8 cellular contexts compared by ENCODE assay signal in the genomic region with DNA sequence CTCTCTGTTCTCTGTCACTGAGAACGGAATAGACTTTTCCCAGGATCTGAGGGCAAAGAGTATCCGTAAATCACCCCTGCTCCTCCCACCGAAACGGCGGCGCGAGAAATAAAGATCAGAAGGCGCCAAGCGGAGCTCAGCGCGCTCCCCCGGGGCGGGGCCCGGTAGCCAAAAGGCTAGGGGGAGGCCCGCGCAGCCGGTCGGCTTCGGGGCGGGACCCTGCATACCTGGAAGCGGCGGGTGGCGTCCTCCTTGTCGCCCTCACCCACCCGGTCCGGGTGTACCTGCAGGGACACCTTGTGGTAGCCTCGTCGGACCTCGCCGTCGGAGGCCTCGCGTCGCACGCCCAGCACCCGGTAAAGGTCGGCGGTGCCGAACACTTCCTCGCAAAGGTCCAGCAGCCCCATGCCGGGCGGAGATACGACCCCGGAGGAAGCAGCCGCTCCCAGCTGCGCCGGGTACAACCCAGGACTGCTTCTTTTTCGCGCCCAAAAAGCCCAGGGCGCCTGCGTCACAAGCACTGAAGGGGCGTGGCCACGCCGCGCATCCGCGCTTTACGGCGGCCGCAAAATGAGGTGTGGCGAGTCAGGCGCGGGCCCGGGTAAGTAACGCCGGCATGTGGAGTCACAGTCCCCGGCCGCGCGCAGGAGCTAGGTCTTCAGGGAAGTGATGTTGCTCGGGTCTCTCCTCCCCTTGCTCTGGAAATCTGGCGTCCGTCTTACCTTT. TPM values are rescaled to one million over a fixed set of nuclear protein-coding genes. Genes with fewer than 3 reads are reported as not detected.
A peak's percentile ranks its signal among the peaks of the same experiment; 100 is the strongest.
DNase-seq lines count a peak whose midpoint lies in the region; ATAC-seq, FAIRE-seq and TF ChIP-seq lines count a peak whose summit lies in the region.

A gene with protein sequence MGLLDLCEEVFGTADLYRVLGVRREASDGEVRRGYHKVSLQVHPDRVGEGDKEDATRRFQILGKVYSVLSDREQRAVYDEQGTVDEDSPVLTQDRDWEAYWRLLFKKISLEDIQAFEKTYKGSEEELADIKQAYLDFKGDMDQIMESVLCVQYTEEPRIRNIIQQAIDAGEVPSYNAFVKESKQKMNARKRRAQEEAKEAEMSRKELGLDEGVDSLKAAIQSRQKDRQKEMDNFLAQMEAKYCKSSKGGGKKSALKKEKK (minus strand): TSS at position 473 of the 726 bp plus-strand sequence. CDS start 66 bp downstream, at position 407.

- in situ Hi-C loops in HAP-1 (cut with MboI; ENCODE audit: low sequenced_read_pairs): no loop called here

- H3K4me1 ChIP-seq in HAP-1 (peaks cover 19% of the 10 kb centered on the region), foreskin keratinocyte (peaks cover 9% of the 10 kb centered on the region), neuron (ENCODE audit: insufficient read depth, low read length) (peaks cover 38% of the 10 kb centered on the region), subcutaneous abdominal adipose tissue (ENCODE audit: control insufficient read depth in 5 of 5, insufficient read depth in 5 of 5, low read length in 5 of 5) (peaks cover 7 to 36% (median 26%) of the 10 kb centered on the region in 5 donors)

- TF ChIP-seq CTCF in foreskin keratinocyte (conservative IDR thresholded peaks at IDR 0.05): peak; percentile 27

- DNase-seq in HAP-1 (ENCODE audit: low spot score in 2 of 2) (peak; percentile 89 to 97), MG63 (peak; percentile 94), SIG-M5 (lab: John Stamatoyannopoulos, UW) (peak; percentile 62), activated gamma-delta T cell treated with Interleukin-2 at 50 U/mL for 16 hours (peak; percentile 96), foreskin keratinocyte (peak; percentile 87 to 93)

- peak within 1 kb of the TSS; percentile 73 to 92 (median 82) for H3K9ac ChIP-seq in subcutaneous abdominal adipose tissue (ENCODE audit: low read length in 5 of 5)

- H3K27me3 ChIP-seq in HAP-1 (ENCODE audit: low read depth) (no peaks in the 10 kb centered on the region), MG63 (no peaks in the 10 kb centered on the region), foreskin keratinocyte (no peaks in the 10 kb centered on the region), neuron (ENCODE audit: insufficient read depth, low read length) (no peaks in the 10 kb centered on the region), subcutaneous abdominal adipose tissue (ENCODE audit: control insufficient read depth in 5 of 5, insufficient read depth in 4 of 5, low read length in 5 of 5) (no peaks in the 10 kb centered on the region)

- H3K4me3 ChIP-seq in HAP-1 (peak within 1 kb of the TSS; percentile 84), MG63 (peak within 1 kb of the TSS; percentile 88), neuron (ENCODE audit: low read length) (peak within 1 kb of the TSS; percentile 99), subcutaneous abdominal adipose tissue (ENCODE audit: low read depth in 1 of 5, low read length in 5 of 5) (peak within 1 kb of the TSS; percentile 86 to 99 (median 92))

- H3K27ac ChIP-seq in foreskin keratinocyte (peak within 1 kb of the TSS; percentile 80), subcutaneous abdominal adipose tissue (ENCODE audit: low read depth, low read length) (peak within 1 kb of the TSS; percentile 51)

- ATAC-seq in foreskin keratinocyte: peak; percentile 89

- H3K36me3 ChIP-seq in HAP-1 (replicated peaks) (peaks cover 68% of the 10 kb centered on the region), MG63 (peaks cover 79% of the 10 kb centered on the region), neuron (ENCODE audit: insufficient read depth, low read length) (peaks cover 51% of the 10 kb centered on the region), subcutaneous abdominal adipose tissue (ENCODE audit: control insufficient read depth in 5 of 5, insufficient read depth in 5 of 5, low read length in 5 of 5) (peaks cover 21 to 41% (median 30%) of the 10 kb centered on the region in 5 donors)

- H3K9me3 ChIP-seq in HAP-1: no peaks in the 10 kb centered on the region
- H3K9me3 ChIP-seq in MG63: no peaks in the 10 kb centered on the region
- no peaks in the 10 kb centered on the region for H3K9me3 ChIP-seq in neuron (ENCODE audit: low read length)
- H3K9me3 ChIP-seq in subcutaneous abdominal adipose tissue (ENCODE audit: control insufficient read depth in 5 of 5, low read length in 5 of 5): no peaks in the 10 kb centered on the region

- FAIRE-seq in G401.6 (lab: Jason Lieb, UNC): peak; percentile 92

- peak within 1 kb of the TSS; percentile 43 for H2AFZ ChIP-seq in neuron (ENCODE audit: low read depth, low read length)

RNA-seq across cellular contexts. Expression of the gene that starts here (rescaled TPM):
- total RNA-seq in MG63 (2014; rRNA removed; shearing (Covaris generic); ENCODE audit: low replicate concordance): 31.1 and 39.5 TPM in 2 replicates
- total RNA-seq in foreskin keratinocyte: 47.8 and 51.4 TPM in 2 replicates
- 35.6 and 40.9 TPM in 2 replicates for polyA plus RNA-seq in foreskin keratinocyte

Comparison
In these comparisons a context has a peak if more than half of its experiments do, and no peak if none do; other contexts are left out.
1. Peak in every context shown above with its lines: DNase-seq, ATAC-seq, H3K4me3 ChIP-seq and H3K27ac ChIP-seq.